ENCODE assay signal across 30 cellular contexts in the genomic region with DNA sequence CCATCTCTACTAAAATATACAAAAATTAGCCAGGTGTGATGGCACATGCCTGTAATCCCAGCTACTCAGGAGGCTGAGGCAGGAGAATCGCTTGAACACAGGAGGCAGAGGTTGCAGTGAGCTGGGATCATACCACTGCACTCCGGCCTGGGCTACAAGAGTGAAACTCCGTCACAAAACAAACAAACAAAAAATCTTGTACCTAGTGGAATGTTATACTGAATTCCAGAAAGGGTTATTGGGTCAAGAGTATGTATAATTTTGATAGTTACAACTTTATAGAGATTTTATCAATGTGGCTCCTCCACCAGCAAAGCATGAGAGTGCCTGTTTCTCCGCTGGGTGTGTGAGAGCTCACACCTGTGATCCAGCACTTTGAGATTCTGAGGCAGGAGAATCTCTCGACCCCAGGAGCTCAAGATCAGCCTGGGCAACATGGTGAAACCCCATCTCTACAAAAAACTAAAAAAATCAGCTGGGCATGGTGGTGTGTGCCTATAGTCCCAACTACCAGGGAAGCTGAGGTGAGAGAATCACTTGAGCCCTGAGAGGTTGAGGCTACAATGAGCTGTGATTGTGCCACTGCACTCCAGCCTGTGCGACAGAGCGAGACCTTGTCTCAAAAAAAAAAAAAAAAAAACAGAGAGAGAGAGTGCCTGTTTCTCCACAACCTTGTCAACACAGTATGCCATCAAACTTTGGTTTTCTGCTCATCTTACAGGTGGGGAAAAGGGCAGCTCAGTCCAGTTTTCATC. TPM values are rescaled to one million over a fixed set of nuclear protein-coding genes. Genes with fewer than 3 reads are reported as not detected.
DNase-seq lines count a peak whose midpoint lies in the region; ATAC-seq and TF ChIP-seq lines count a peak whose summit lies in the region.
"Had no signal": no experiment of that assay in that cellular context is flagged by ENCODE, and none has a peak within 500 bp of the region (broad histone marks: within the 10 kb centered on the region; RNA-seq: fewer than 3 reads in every experiment).

No MANE protein-coding gene starts in this region.

- no peak overlapping the region for H3K4me3 Mint-ChIP-seq in activated naive CD8-positive, alpha-beta T cell treated with anti-CD3 and anti-CD28 coated beads, Interleukin-2, amount 50 U/mL, for 24 hours
- no peak overlapping the region for H3K4me3 Mint-ChIP-seq in activated naive CD8-positive, alpha-beta T cell treated with anti-CD3 and anti-CD28 coated beads for 36 hours
- H3K4me3 Mint-ChIP-seq: CD4-positive, CD25-positive, alpha-beta regulatory T cell; H9; HFFc6 had no signal

- H3K4me1 Mint-ChIP-seq in activated naive CD8-positive, alpha-beta T cell treated with anti-CD3 and anti-CD28 coated beads, Interleukin-2, amount 50 U/mL, for 24 hours, result peaks cover 20% of the 10 kb centered on the region
- H3K4me1 Mint-ChIP-seq in activated naive CD8-positive, alpha-beta T cell treated with anti-CD3 and anti-CD28 coated beads for 36 hours, result peaks cover 8% of the 10 kb centered on the region

- intact Hi-C loops in mammary epithelial cell (cut with micrococcal nuclease) (no loop called here), thyroid gland (cut with DNase I) (no loop called here), aorta (cut with DNase I) (no loop called here)

- H3K36me3 Mint-ChIP-seq in activated naive CD8-positive, alpha-beta T cell treated with anti-CD3 and anti-CD28 coated beads, Interleukin-2, amount 50 U/mL, for 24 hours (ENCODE audit: low read depth), result no peaks in the 10 kb centered on the region
- no peaks in the 10 kb centered on the region for H3K36me3 Mint-ChIP-seq in activated naive CD8-positive, alpha-beta T cell treated with anti-CD3 and anti-CD28 coated beads for 36 hours
- H3K36me3 Mint-ChIP-seq: CD4-positive, CD25-positive, alpha-beta regulatory T cell had no signal

- H3K36me3 ChIP-seq in HEK293 (ENCODE audit: control insufficient read depth in 2 of 2, insufficient read depth in 1 of 2, low read length in 2 of 2) (no peaks in the 10 kb centered on the region), mammary epithelial cell (ENCODE audit: insufficient read depth, low read length) (no peaks in the 10 kb centered on the region), thyroid gland (no peaks in the 10 kb centered on the region), aorta (ENCODE audit: control insufficient read depth in 1 of 2, insufficient read depth in 2 of 2, low read length in 1 of 2) (no peaks in the 10 kb centered on the region)
- H3K36me3 ChIP-seq: BLaER1 had no signal

- H4K20me1 ChIP-seq in mammary epithelial cell (ENCODE audit: insufficient read depth, low read length), result no peaks in the 10 kb centered on the region
- H4K20me1 ChIP-seq: BLaER1 had no signal

- H3K79me2 ChIP-seq in mammary epithelial cell (ENCODE audit: insufficient read depth, low read length), result no peaks in the 10 kb centered on the region

- 89% methylated on average over 7 of the region's 7 CpGs for WGBS in mammary epithelial cell (ENCODE audit: low coverage, missing lambda C conversion rate)
- WGBS in thyroid gland, 2 donors, result 37 to 51% methylated on average over 7 of the region's 7 CpGs
- WGBS in aorta, 2 donors, result 62 to 75% methylated on average over 7 of the region's 7 CpGs

- no peak for ATAC-seq in activated naive CD8-positive, alpha-beta T cell treated with anti-CD3 and anti-CD28 coated beads, Interleukin-2, amount 50 U/mL, for 24 hours
- ATAC-seq in aorta (ENCODE audit: low FRiP score), result no peak
- ATAC-seq: GM12878, HepG2 had no signal

- no peak for TF ChIP-seq CTCF in HEK293 (tag by site-specific recombination; IDR thresholded peaks at IDR 0.05)
- TF ChIP-seq CTCF in mammary epithelial cell (conservative IDR thresholded peaks at IDR 0.05 in 1 of 2, IDR thresholded peaks at IDR 0.05 in 1 of 2; ENCODE audit: extremely low read depth in 1 of 2, insufficient read depth in 1 of 2, low read depth in 1 of 2, low read length in 2 of 2), result no peak
- no peak for TF ChIP-seq CTCF in thyroid gland (IDR thresholded peaks at IDR 0.05)

- POLR2A ChIA-PET in HEK293 (lab: Yijun Ruan, JAX), result no interaction called here

- peaks cover 4% of the 10 kb centered on the region for H3K27me3 Mint-ChIP-seq in activated naive CD8-positive, alpha-beta T cell treated with anti-CD3 and anti-CD28 coated beads, Interleukin-2, amount 50 U/mL, for 24 hours
- peaks cover 11% of the 10 kb centered on the region for H3K27me3 Mint-ChIP-seq in activated naive CD8-positive, alpha-beta T cell treated with anti-CD3 and anti-CD28 coated beads for 36 hours

- H3K9me3 ChIP-seq in HEK293 (ENCODE audit: control insufficient read depth, insufficient read depth, low read depth, low read length), result no peaks in the 10 kb centered on the region
- no peaks in the 10 kb centered on the region for H3K9me3 ChIP-seq in mammary epithelial cell (replicated peaks; ENCODE audit: insufficient read depth, low read length)
- H3K9me3 ChIP-seq in thyroid gland, result no peaks in the 10 kb centered on the region
- no peaks in the 10 kb centered on the region for H3K9me3 ChIP-seq in aorta (ENCODE audit: control insufficient read depth, low read length)
- H3K9me3 ChIP-seq: BLaER1 had no signal

- dilution Hi-C loops in mammary epithelial cell (cut with HindIII; ENCODE audit: low sequenced_read_pairs), result no loop called here

- no peak for DNase-seq in activated naive CD8-positive, alpha-beta T cell treated with anti-CD3 and anti-CD28 coated beads, Interleukin-2, amount 50 U/mL, for 24 hours
- DNase-seq in activated naive CD8-positive, alpha-beta T cell treated with anti-CD3 and anti-CD28 coated beads for 36 hours, result no peak
- DNase-seq in mammary epithelial cell, result no peak
- peak; percentile 75 to 79 for DNase-seq in thyroid gland
- DNase-seq in aorta, result no peak
- no peak for DNase-seq in KG1 (lab: John Stamatoyannopoulos, UW)
- DNase-seq: CD4-positive, CD25-positive, alpha-beta regulatory T cell; GDM1; H9; HFFc6; KBM-7; NCI-H1048; NCI-H1417 treated with DMSO at 0.1 percent for 48 hours; NCI-H1694 treated with DMSO at 0.1 percent for 48 hours; NCI-H2081 treated with DMSO at 0.1 percent for 48 hours; NCI-H446; NCI-H526; NCI-H82; NK-92 treated with Interleukin-12 subunit alpha and Interleukin-12 subunit beta, amount 100 ng/mL, for 24 hours; Right ventricle myocardium superior had no signal

- H2AFZ ChIP-seq in mammary epithelial cell (ENCODE audit: low read depth, low read length), result peak overlapping the region; percentile 29
- H2AFZ ChIP-seq: GM23248, PC-9 had no signal

- in situ Hi-C loops in mammary epithelial cell (cut with MboI; ENCODE audit: low sequenced_read_pairs in 2 of 2), result no loop called here

- no peak overlapping the region for H3K4me2 ChIP-seq in mammary epithelial cell (ENCODE audit: insufficient read depth, low read depth, low read length)
- H3K4me2 ChIP-seq: BLaER1, PC-9 had no signal

- H3K9me3 Mint-ChIP-seq in activated naive CD8-positive, alpha-beta T cell treated with anti-CD3 and anti-CD28 coated beads, Interleukin-2, amount 50 U/mL, for 24 hours, result no peaks in the 10 kb centered on the region
- H3K9me3 Mint-ChIP-seq in activated naive CD8-positive, alpha-beta T cell treated with anti-CD3 and anti-CD28 coated beads for 36 hours, result no peaks in the 10 kb centered on the region
- H3K9me3 Mint-ChIP-seq: CD4-positive, CD25-positive, alpha-beta regulatory T cell; H9; HFFc6 had no signal

- H3K4me3 ChIP-seq in HEK293 (ENCODE audit: low read depth, low read length) (no peak overlapping the region), mammary epithelial cell (replicated peaks in 1 of 3; ENCODE audit: insufficient read depth in 1 of 3, low read depth in 2 of 3, low read length in 3 of 3) (no peak overlapping the region), thyroid gland (replicated peaks in 1 of 3) (no peak overlapping the region), aorta (ENCODE audit: low read length in 2 of 2) (no peak overlapping the region)
- H3K4me3 ChIP-seq: BLaER1, GM12878, GM23248, PC-9 had no signal

- H3K4me1 ChIP-seq in HEK293 (ENCODE audit: control insufficient read depth, insufficient read depth, low read length) (no peaks in the 10 kb centered on the region), mammary epithelial cell (ENCODE audit: insufficient read depth, low read length) (peaks cover 36% of the 10 kb centered on the region), thyroid gland (peaks cover 11 to 19% of the 10 kb centered on the region in 2 donors), aorta (ENCODE audit: control insufficient read depth in 1 of 2, insufficient read depth in 2 of 2, low read length in 2 of 2) (no peaks in the 10 kb centered on the region)
- H3K4me1 ChIP-seq: BLaER1 had no signal

- H3K27ac ChIP-seq in HEK293 (ENCODE audit: extremely low read depth, low read depth, low read length) (no peak overlapping the region), mammary epithelial cell (ENCODE audit: insufficient read depth, low read depth, low read length) (no peak overlapping the region), thyroid gland (peak overlapping the region; percentile 31 to 59 (median 50)), aorta (ENCODE audit: low read depth in 1 of 2, low read length in 2 of 2) (no peak overlapping the region)
- H3K27ac ChIP-seq: BLaER1, GM23248, PC-9 had no signal

- no peak for TF ChIP-seq POLR2A in thyroid gland (IDR thresholded peaks at IDR 0.05)

- no TSS peak for BruUV-seq in mammary epithelial cell (replicated peaks; lab: Mats Ljungman, UMichigan)

- peak overlapping the region; percentile 59 for H3K27ac Mint-ChIP-seq in activated naive CD8-positive, alpha-beta T cell treated with anti-CD3 and anti-CD28 coated beads, Interleukin-2, amount 50 U/mL, for 24 hours
- H3K27ac Mint-ChIP-seq in activated naive CD8-positive, alpha-beta T cell treated with anti-CD3 and anti-CD28 coated beads for 36 hours, result no peak overlapping the region
- H3K27ac Mint-ChIP-seq: H9, HFFc6 had no signal

- no peak overlapping the region for H3K9ac ChIP-seq in mammary epithelial cell (ENCODE audit: insufficient read depth, low read length)
- H3K9ac ChIP-seq: BLaER1, GM23248 had no signal

- no peaks in the 10 kb centered on the region for H3K27me3 ChIP-seq in mammary epithelial cell (ENCODE audit: insufficient read depth, low read length)
- H3K27me3 ChIP-seq in thyroid gland, result no peaks in the 10 kb centered on the region
- no peaks in the 10 kb centered on the region for H3K27me3 ChIP-seq in aorta (ENCODE audit: control insufficient read depth in 1 of 2, insufficient read depth in 2 of 2, low read length in 1 of 2)
- H3K27me3 ChIP-seq: BLaER1 had no signal

- CTCF ChIA-PET in HEK293 (lab: Yijun Ruan, JAX), result interaction anchor here (0.6 to 1.0 kb wide), 3 partner anchors 30 to 230 kb away, joined by 3 to 5 read pairs (median 4); no protein-coding TSS in a partner anchor
- CTCF ChIA-PET in mammary epithelial cell (lab: Charles Lee; ENCODE audit: low non-redundant PET), result no interaction called here

RNA-seq across cellular contexts. Expression of a gene that starts 12.7 kb away (rescaled TPM):
- not detected for total RNA-seq in activated naive CD8-positive, alpha-beta T cell treated with anti-CD3 and anti-CD28 coated beads for 36 hours
- total RNA-seq in mammary epithelial cell (10 to 100 TPM in 1 of 2 donors, 1 to 10 TPM in 1; 1.6 to 13.5 TPM), thyroid gland (10 to 100 TPM in 3 of 4 donors, 1 to 10 TPM in 1; 5.5 to 64.9 (median 36.3) TPM), aorta (not detected)
- polyA plus RNA-seq in mammary epithelial cell (2.1 TPM), aorta (not detected)
- polyA minus RNA-seq in mammary epithelial cell, result 1.9 TPM
- total RNA-seq: A172; CD4-positive, CD25-positive, alpha-beta regulatory T cell; GM12878; GM23248; HepG2; HT1080; RPMI7951 had no signal
- polyA plus RNA-seq: CD4-positive, CD25-positive, alpha-beta regulatory T cell; GM12878 had no signal

RNA-seq across cellular contexts. Expression of a gene that starts 37.4 kb away (rescaled TPM):
- total RNA-seq in activated naive CD8-positive, alpha-beta T cell treated with anti-CD3 and anti-CD28 coated beads for 36 hours, result not detected
- not detected for total RNA-seq in mammary epithelial cell
- not detected for polyA plus RNA-seq in mammary epithelial cell
- not detected for polyA minus RNA-seq in mammary epithelial cell
- 10 to 100 TPM in 2 of 4 donors, 1 to 10 TPM in 2; 5.3 to 28.6 (median 9.7) TPM for total RNA-seq in thyroid gland
- 10 to 100 TPM; 27.7 to 85.2 TPM for total RNA-seq in aorta
- polyA plus RNA-seq in aorta, result 10 to 100 TPM in 1 of 2 donors, 1 to 10 TPM in 1; 8.8 to 25.3 TPM
- total RNA-seq: A172; CD4-positive, CD25-positive, alpha-beta regulatory T cell; GM23248; H9; HepG2; HFFc6; HT1080; PC-9; RPMI7951 had no signal
- polyA plus RNA-seq: AG04450, GM23248 had no signal

RNA-seq across cellular contexts. Expression of a gene that starts 43.7 kb away (rescaled TPM):
- total RNA-seq in activated naive CD8-positive, alpha-beta T cell treated with anti-CD3 and anti-CD28 coated beads for 36 hours, result not detected
- 10 to 100 TPM; 12.3 to 39.0 TPM for total RNA-seq in mammary epithelial cell
- 4.6 TPM for polyA plus RNA-seq in mammary epithelial cell
- not detected for polyA minus RNA-seq in mammary epithelial cell
- total RNA-seq in thyroid gland, result 1 to 10 TPM in 2 of 4 donors, not detected in 2; 1.2 to 1.6 TPM
- 1 to 10 TPM in 1 of 2 donors, not detected in 1; 4.7 TPM for total RNA-seq in aorta
- polyA plus RNA-seq in aorta, result not detected
- total RNA-seq: A172; CD4-positive, CD25-positive, alpha-beta regulatory T cell; GM12878; H9; HepG2; PC-9; RPMI7951 had no signal
- polyA plus RNA-seq: GM12878, HepG2 had no signal

RNA-seq across cellular contexts. Expression of a gene that starts 45.3 kb away (rescaled TPM):
- total RNA-seq in activated naive CD8-positive, alpha-beta T cell treated with anti-CD3 and anti-CD28 coated beads for 36 hours, result 10 to 100 TPM; 69.5 to 71.2 TPM
- total RNA-seq in mammary epithelial cell (100 to 1,000 TPM; 111 to 185 TPM), thyroid gland (100 to 1,000 TPM in 2 of 4 donors, 10 to 100 TPM in 2; 85.9 to 114 (median 99.5) TPM), aorta (100 to 1,000 TPM; 130 to 166 TPM)
- polyA plus RNA-seq in mammary epithelial cell (65.7 TPM), aorta (100 to 1,000 TPM in 1 of 2 donors, 10 to 100 TPM in 1; 21.9 to 135 TPM)
- polyA minus RNA-seq in mammary epithelial cell, result 152 TPM

Comparison
In these comparisons a context has a peak if more than half of its experiments do, and no peak if none do; other contexts are left out.
1. DNase-seq: peak in thyroid gland (2 of 2); none in activated naive CD8-positive, alpha-beta T cell treated with anti-CD3 and anti-CD28 coated beads, Interleukin-2, amount 50 U/mL, for 24 hours (single experiment), activated naive CD8-positive, alpha-beta T cell treated with anti-CD3 and anti-CD28 coated beads for 36 hours (single experiment), mammary epithelial cell (single experiment), aorta (0 of 2) and KG1 (single experiment).
2. H3K27ac ChIP-seq: peak in thyroid gland (3 of 3); none in HEK293 (single experiment), mammary epithelial cell (single experiment) and aorta (0 of 2).
3. RNA of a gene that starts 37.4 kb away (total RNA-seq): 27.7 to 85.2 TPM in aorta and 5.3 to 28.6 TPM in thyroid gland; not detected in activated naive CD8-positive, alpha-beta T cell treated with anti-CD3 and anti-CD28 coated beads for 36 hours and not detected in mammary epithelial cell; every median in the first group is over 4 times any median in the second.